Comparison of ENCODE assay signal across 21 cellular contexts in genomic region chr15:81015595-81016252, GRCh38. TPM values are rescaled to one million over a fixed set of nuclear protein-coding genes. Genes with fewer than 3 reads are reported as not detected.
DNase-seq lines count a peak whose midpoint lies in the region; ATAC-seq and TF ChIP-seq lines count a peak whose summit lies in the region.
"Had no signal": no experiment of that assay in that cellular context is flagged by ENCODE, and none has a peak within 500 bp of the region (broad histone marks: within the 10 kb centered on the region; RNA-seq: fewer than 3 reads in every experiment).

No MANE protein-coding gene starts in this region.

- H3K27ac ChIP-seq in heart left ventricle (peak overlapping the region in 7 of 12 donors; percentile 1 to 52 (median 29)), right atrium auricular region (peak overlapping the region in 1 of 2 donors; percentile 67), cingulate gyrus (ENCODE audit: low read depth, low read length) (peak overlapping the region; percentile 57), suprapubic skin (peak overlapping the region; percentile 65)
- H3K27ac ChIP-seq: right lobe of liver had no signal

- DNase-seq in heart left ventricle (no peak), right atrium auricular region (ENCODE audit: low spot score) (no peak), neural crest cell (ENCODE audit: low read depth, low spot score) (no peak), suprapubic skin (ENCODE audit: low spot score in 2 of 2) (no peak), islet precursor cell (no peak), UCSD-AML1 (lab: John Stamatoyannopoulos, UW; ENCODE audit: unreplicated experiment) (no peak)
- DNase-seq in activated naive CD4-positive, alpha-beta T cell treated with Interleukin-2 at 50 U/mL for 16 hours: no peak
- DNase-seq: activated CD4-positive, alpha-beta T cell treated with anti-CD3 and anti-CD28 coated beads, Interleukin-2, amount 50 U/mL, for 48 hours; activated gamma-delta T cell treated with Interleukin-2 at 50 U/mL for 16 hours; kidney glomerular epithelial cell; NCI-H1105; NCI-H524 treated with DMSO at 0.1 percent for 48 hours; right lobe of liver; SIG-M5; stimulated activated naive CD4-positive, alpha-beta T cell treated with Interleukin-2 at 50 U/mL for 16 hours; T-helper 17 cell; upper lobe of left lung had no signal

- no peaks in the 10 kb centered on the region for H3K36me3 ChIP-seq in heart left ventricle
- H3K36me3 ChIP-seq in right atrium auricular region: no peaks in the 10 kb centered on the region
- no peaks in the 10 kb centered on the region for H3K36me3 ChIP-seq in suprapubic skin
- H3K36me3 ChIP-seq: ascending aorta, right lobe of liver, upper lobe of left lung had no signal

- TF ChIP-seq CTCF in heart left ventricle (IDR thresholded peaks at IDR 0.05) (no peak), right atrium auricular region (IDR thresholded peaks at IDR 0.05) (no peak), neural crest cell (conservative IDR thresholded peaks at IDR 0.05) (no peak), suprapubic skin (IDR thresholded peaks at IDR 0.05) (no peak)

- peaks cover 0 to 45% (median 36%) of the 10 kb centered on the region in 12 donors for H3K4me1 ChIP-seq in heart left ventricle
- peaks cover 0 to 36% of the 10 kb centered on the region in 2 donors for H3K4me1 ChIP-seq in right atrium auricular region
- peaks cover 24% of the 10 kb centered on the region for H3K4me1 ChIP-seq in suprapubic skin

- no peak overlapping the region for H3K4me3 Mint-ChIP-seq in neural crest cell
- H3K4me3 Mint-ChIP-seq: mesothelial cell of epicardium, T-helper 17 cell had no signal

- intact Hi-C loops in heart left ventricle (cut with DNase I): loop anchor here in 1 of 10 donors (10.0 kb wide), 1 partner anchor 59 kb away; no protein-coding TSS in a partner anchor

- TF ChIP-seq POLR2A in heart left ventricle (IDR thresholded peaks at IDR 0.05) (no peak), suprapubic skin (IDR thresholded peaks at IDR 0.05) (no peak)

- H3K9me3 ChIP-seq in heart left ventricle: no peaks in the 10 kb centered on the region
- no peaks in the 10 kb centered on the region for H3K9me3 ChIP-seq in right atrium auricular region
- H3K9me3 ChIP-seq in suprapubic skin: no peaks in the 10 kb centered on the region
- H3K9me3 ChIP-seq: ascending aorta, right lobe of liver, upper lobe of left lung had no signal

- H3K27me3 Mint-ChIP-seq in neural crest cell (ENCODE audit: low read depth): no peaks in the 10 kb centered on the region
- H3K27me3 Mint-ChIP-seq: T-helper 17 cell had no signal

- H3K27me3 ChIP-seq in heart left ventricle: no peaks in the 10 kb centered on the region
- H3K27me3 ChIP-seq in right atrium auricular region: no peaks in the 10 kb centered on the region
- H3K27me3 ChIP-seq in suprapubic skin: no peaks in the 10 kb centered on the region
- H3K27me3 ChIP-seq: ascending aorta, right lobe of liver, upper lobe of left lung had no signal

- H3K4me3 ChIP-seq in heart left ventricle: no peak overlapping the region
- no peak overlapping the region for H3K4me3 ChIP-seq in right atrium auricular region
- no peak overlapping the region for H3K4me3 ChIP-seq in suprapubic skin
- H3K4me3 ChIP-seq: ascending aorta, GM23248, right lobe of liver, upper lobe of left lung had no signal

- H3K9me3 Mint-ChIP-seq in neural crest cell: no peaks in the 10 kb centered on the region
- H3K9me3 Mint-ChIP-seq: mesothelial cell of epicardium had no signal

- peak overlapping the region; percentile 47 for H3K27ac Mint-ChIP-seq in neural crest cell (ENCODE audit: unreplicated experiment)
- H3K27ac Mint-ChIP-seq: mesothelial cell of epicardium, T-helper 17 cell had no signal

- no peak for TF ChIP-seq EP300 in suprapubic skin (IDR thresholded peaks at IDR 0.05)

- peaks cover 30% of the 10 kb centered on the region for H3K4me1 Mint-ChIP-seq in neural crest cell
- H3K4me1 Mint-ChIP-seq: mesothelial cell of epicardium had no signal

- peak in 1 of 4 donors; percentile 10 for ATAC-seq in heart left ventricle
- ATAC-seq: right lobe of liver, T-helper 17 cell had no signal

- 66 to 74% (median 68%) methylated on average over 6 of the region's 6 CpGs for WGBS in heart left ventricle, 4 donors
- 56% methylated on average over 6 of the region's 6 CpGs for WGBS in suprapubic skin

- peaks cover 3% of the 10 kb centered on the region for H3K36me3 Mint-ChIP-seq in neural crest cell (ENCODE audit: low read depth)
- H3K36me3 Mint-ChIP-seq: mesothelial cell of epicardium had no signal

RNA-seq across cellular contexts. Expression of gene TLNRD1, which starts 15.0 kb away (rescaled TPM):
- total RNA-seq in heart left ventricle (10 to 100 TPM in 4 of 9 donors, 1 to 10 TPM in 5; 5.3 to 30.8 (median 8.0) TPM), right atrium auricular region (10 to 100 TPM; 10.0 to 26.1 TPM), neural crest cell (30.6 and 31.7 TPM in 2 replicates), suprapubic skin (10 to 100 TPM in 3 of 4 donors, 1 to 10 TPM in 1; 9.4 to 16.6 (median 11.5) TPM)
- polyA plus RNA-seq in heart left ventricle: 1 to 10 TPM; 3.2 to 7.2 TPM

RNA-seq across cellular contexts. Expression of gene MESD, which starts 26.1 kb away (rescaled TPM):
- total RNA-seq in heart left ventricle: 10 to 100 TPM; 11.2 to 19.8 (median 14.8) TPM
- 10 to 100 TPM; 11.5 to 18.3 TPM for polyA plus RNA-seq in heart left ventricle
- total RNA-seq in right atrium auricular region: 10 to 100 TPM; 11.3 to 14.5 TPM
- 30.7 and 31.9 TPM in 2 replicates for total RNA-seq in neural crest cell
- total RNA-seq in suprapubic skin: 10 to 100 TPM; 14.1 to 38.2 (median 24.7) TPM
